In genomic region chr7:94050046-94050445, GRCh38 we compare ENCODE assay signal across 9 cellular contexts. TPM values are rescaled to one million over a fixed set of nuclear protein-coding genes. Genes with fewer than 3 reads are reported as not detected.
DNase-seq lines count a peak whose midpoint lies in the region; ATAC-seq and TF ChIP-seq lines count a peak whose summit lies in the region.
"Had no signal": no experiment of that assay in that cellular context is flagged by ENCODE, and none has a peak within 500 bp of the region (broad histone marks: within the 10 kb centered on the region; RNA-seq: fewer than 3 reads in every experiment).

No MANE protein-coding gene starts in this region.

- no peak overlapping the region for H3K4ac ChIP-seq in mesendoderm (ENCODE audit: low read depth, low read length)

- H3K27me3 ChIP-seq in MM.1S (replicated peaks; ENCODE audit: insufficient read depth, low read length) = no peaks in the 10 kb centered on the region
- no peaks in the 10 kb centered on the region for H3K27me3 ChIP-seq in mesendoderm (ENCODE audit: insufficient read depth, low read length, poor library complexity)

- H3F3A ChIP-seq in MM.1S (ENCODE audit: insufficient read depth, low read length) = no peaks in the 10 kb centered on the region

- H3K18ac ChIP-seq in mesendoderm (ENCODE audit: low read length) = no peak overlapping the region

- ATAC-seq in GM18873 (IDR thresholded peaks at IDR 0.05; ENCODE audit: low FRiP score, unreplicated experiment) (peak; percentile 93), HG02759 (IDR thresholded peaks at IDR 0.05; ENCODE audit: unreplicated experiment) (peak; percentile 87), left lobe of liver (no peak)

- H2AFZ ChIP-seq in MM.1S (ENCODE audit: low read length) = no peak overlapping the region

- H4K8ac ChIP-seq in mesendoderm (ENCODE audit: low read depth, low read length) = no peak overlapping the region

- no peak overlapping the region for H2BK15ac ChIP-seq in mesendoderm (replicated peaks; ENCODE audit: low read depth)

- no peak overlapping the region for H4K5ac ChIP-seq in mesendoderm (ENCODE audit: low read length)

- H3K27ac ChIP-seq in MM.1S (ENCODE audit: low read length) (no peak overlapping the region), mesendoderm (ENCODE audit: low read depth, low read length) (no peak overlapping the region)

- no peaks in the 10 kb centered on the region for H3K9me2 ChIP-seq in MM.1S (replicated peaks; ENCODE audit: insufficient read depth, low read length)

- peak overlapping the region; percentile 2 for H2BK120ac ChIP-seq in mesendoderm (ENCODE audit: low read depth, low read length)

- peak; percentile 47 for DNase-seq in MM.1S
- no peak for DNase-seq in mesendoderm
- DNase-seq in NCI-H1694 treated with DMSO at 0.1 percent for 48 hours (lab: John Stamatoyannopoulos, UW) = no peak
- no peak for DNase-seq in NCI-H1105 treated with DMSO at 0.1 percent for 48 hours (lab: John Stamatoyannopoulos, UW)
- DNase-seq in activated naive CD4-positive, alpha-beta T cell treated with anti-CD3 and anti-CD28 coated beads, Interleukin-2, amount 50 U/mL, for 16 hours = no peak
- DNase-seq in left lobe of liver (ENCODE audit: low spot score) = no peak

- no peak for TF ChIP-seq CTCF in MM.1S (IDR thresholded peaks at IDR 0.05; ENCODE audit: low read length)

- no peaks in the 10 kb centered on the region for H3K9me3 ChIP-seq in MM.1S (replicated peaks; ENCODE audit: insufficient read depth, low read length)

- no peak overlapping the region for H2AK5ac ChIP-seq in mesendoderm (ENCODE audit: low read length)

- no peaks in the 10 kb centered on the region for H3K79me2 ChIP-seq in MM.1S (ENCODE audit: low read length)
- H3K79me2 ChIP-seq in mesendoderm (ENCODE audit: control insufficient read depth, insufficient read depth, low read length) = no peaks in the 10 kb centered on the region

- peak overlapping the region; percentile 5 for H2BK5ac ChIP-seq in mesendoderm (ENCODE audit: low read length)

- H4K20me1 ChIP-seq in MM.1S (ENCODE audit: insufficient read depth, low read length) = no peaks in the 10 kb centered on the region

- H3K4me2 ChIP-seq in MM.1S (ENCODE audit: low read depth, low read length) (no peak overlapping the region), mesendoderm (ENCODE audit: low read length) (no peak overlapping the region)

- no peaks in the 10 kb centered on the region for H3K79me1 ChIP-seq in mesendoderm (ENCODE audit: low read length)

- H3K36me3 ChIP-seq in MM.1S (replicated peaks; ENCODE audit: insufficient read depth, low read length) (no peaks in the 10 kb centered on the region), mesendoderm (ENCODE audit: control insufficient read depth, insufficient read depth, low read length) (no peaks in the 10 kb centered on the region)

- WGBS in mesendoderm (ENCODE audit: extremely low coverage, insufficient coverage, low lambda C conversion rate) = no CpG with 5 or more reads among the region's 4 CpGs

- no peak overlapping the region for H3K9ac ChIP-seq in MM.1S (ENCODE audit: low read length)
- no peak overlapping the region for H3K9ac ChIP-seq in mesendoderm (ENCODE audit: low read length)

- no peak overlapping the region for H3K56ac ChIP-seq in mesendoderm (ENCODE audit: low read length)

- no peak overlapping the region for H3K23ac ChIP-seq in mesendoderm (ENCODE audit: low read length)

- H3K4me3 ChIP-seq in MM.1S (ENCODE audit: low read length) = no peak overlapping the region
- no peak overlapping the region for H3K4me3 ChIP-seq in mesendoderm (ENCODE audit: low read length)
- H3K4me3 ChIP-seq: skin epidermis had no signal

- 0 out of 2 replicates have a peak, but pooled peaks cover 3% of the 10 kb centered on the region for H3K4me1 ChIP-seq in MM.1S (ENCODE audit: low read length)
- peaks cover 5% of the 10 kb centered on the region for H3K4me1 ChIP-seq in mesendoderm (ENCODE audit: control insufficient read depth, low read depth, low read length)

RNA-seq across cellular contexts. Expression of gene BET1, which starts 45.9 kb away (rescaled TPM):
- polyA plus RNA-seq in mesendoderm (2013, experiment 1 of 2) = 35.6 TPM
- 34.4 TPM for polyA plus RNA-seq in mesendoderm (2013, experiment 2 of 2)
- total RNA-seq in left lobe of liver = 17.1 TPM
